Comparison of ENCODE assay signal across 35 cellular contexts in genomic region chr22:27310966-27311665, GRCh38.
DNase-seq lines count a peak whose midpoint lies in the region; FAIRE-seq and TF ChIP-seq lines count a peak whose summit lies in the region.
"Had no signal": no experiment of that assay in that cellular context is flagged by ENCODE, and none has a peak within 500 bp of the region (broad histone marks: within the 10 kb centered on the region; RNA-seq: fewer than 3 reads in every experiment).

No MANE protein-coding gene starts in this region.

- H3K4me3 ChIP-seq in HUES64 (ENCODE audit: low read length), result peak overlapping the region; percentile 33; the same call in 1 of the 2 replicates
- no peak overlapping the region for H3K4me3 ChIP-seq in endodermal cell (ENCODE audit: low read length)
- no peak overlapping the region for H3K4me3 ChIP-seq in mesendoderm (ENCODE audit: low read length)
- H3K4me3 ChIP-seq in small intestine (ENCODE audit: low read depth in 1 of 2, low read length in 2 of 2), result no peak overlapping the region
- H3K4me3 ChIP-seq in MM.1S (ENCODE audit: low read length), result no peak overlapping the region
- H3K4me3 ChIP-seq: adrenal gland, pancreas, Peyer's patch, upper lobe of right lung had no signal

- H4K20me1 ChIP-seq in MM.1S (ENCODE audit: insufficient read depth, low read length), result no peaks in the 10 kb centered on the region

- H2BK5ac ChIP-seq in mesendoderm (ENCODE audit: low read length), result no peak overlapping the region

- peak overlapping the region; percentile 3; the same call in 1 of the 2 replicates for H3K27ac ChIP-seq in HUES64 (ENCODE audit: low read depth, low read length)
- H3K27ac ChIP-seq in endodermal cell (ENCODE audit: low read depth, low read length), result peak overlapping the region; percentile 81
- no peak overlapping the region for H3K27ac ChIP-seq in mesendoderm (ENCODE audit: low read depth, low read length)
- H3K27ac ChIP-seq in small intestine (ENCODE audit: low read depth in 1 of 2, low read length in 1 of 2), result no peak overlapping the region
- H3K27ac ChIP-seq in MM.1S (ENCODE audit: low read length), result no peak overlapping the region
- H3K27ac ChIP-seq: C4-2B, pancreas, Peyer's patch, upper lobe of right lung, VCaP had no signal

- H3K23ac ChIP-seq in mesendoderm (ENCODE audit: low read length), result no peak overlapping the region

- H3K9me3 ChIP-seq in HUES64 (ENCODE audit: insufficient read depth, low read depth, low read length) (no peaks in the 10 kb centered on the region), endodermal cell (ENCODE audit: control insufficient read depth, low read length) (no peaks in the 10 kb centered on the region), small intestine (ENCODE audit: control insufficient read depth, low read depth) (no peaks in the 10 kb centered on the region), MM.1S (replicated peaks; ENCODE audit: insufficient read depth, low read length) (no peaks in the 10 kb centered on the region)
- H3K9me3 ChIP-seq: adrenal gland, pancreas, Peyer's patch, upper lobe of right lung had no signal

- H3K4me2 ChIP-seq in mesendoderm (ENCODE audit: low read length) (peak overlapping the region; percentile 46), MM.1S (ENCODE audit: low read depth, low read length) (no peak overlapping the region)

- H4K8ac ChIP-seq in mesendoderm (ENCODE audit: low read depth, low read length), result no peak overlapping the region

- TF ChIP-seq CTCF in endodermal cell (conservative IDR thresholded peaks at IDR 0.05), result no peak
- no peak for TF ChIP-seq CTCF in MM.1S (IDR thresholded peaks at IDR 0.05; ENCODE audit: low read length)

- H3K9ac ChIP-seq in HUES64 (ENCODE audit: low read depth, low read length), result no peak overlapping the region
- no peak overlapping the region for H3K9ac ChIP-seq in endodermal cell (ENCODE audit: extremely low read depth, low read length, poor library complexity, severe bottlenecking)
- no peak overlapping the region for H3K9ac ChIP-seq in mesendoderm (ENCODE audit: low read length)
- no peak overlapping the region for H3K9ac ChIP-seq in MM.1S (ENCODE audit: low read length)

- H3K79me1 ChIP-seq in mesendoderm (ENCODE audit: low read length), result no peaks in the 10 kb centered on the region

- H3K27me3 ChIP-seq in HUES64 (ENCODE audit: insufficient read depth, low read length), result 0 out of 2 replicates have a peak, but pooled peaks cover 4% of the 10 kb centered on the region
- peaks cover 15% of the 10 kb centered on the region for H3K27me3 ChIP-seq in endodermal cell (ENCODE audit: control insufficient read depth, insufficient read depth, low read length, poor library complexity, severe bottlenecking)
- H3K27me3 ChIP-seq in mesendoderm (ENCODE audit: insufficient read depth, low read length, poor library complexity), result no peaks in the 10 kb centered on the region
- no peaks in the 10 kb centered on the region for H3K27me3 ChIP-seq in small intestine (ENCODE audit: control insufficient read depth in 2 of 2, insufficient read depth in 2 of 2, low read length in 2 of 2)
- H3K27me3 ChIP-seq in MM.1S (replicated peaks; ENCODE audit: insufficient read depth, low read length), result peaks cover 42% of the 10 kb centered on the region
- H3K27me3 ChIP-seq: adrenal gland, brain microvascular endothelial cell, pancreas, Peyer's patch had no signal

- H3K4me3 Mint-ChIP-seq in endodermal cell (no peak overlapping the region), immature natural killer cell (no peak overlapping the region)
- H3K4me3 Mint-ChIP-seq: activated T-cell treated with anti-CD3 and anti-CD28 coated beads, Interleukin-2, amount 50 U/mL, for 4 hours; HFFc6; IgD-negative memory B cell; naive thymus-derived CD4-positive, alpha-beta T cell had no signal

- no peak overlapping the region for H3K4ac ChIP-seq in mesendoderm (ENCODE audit: low read depth, low read length)

- no peaks in the 10 kb centered on the region for H3K9me2 ChIP-seq in MM.1S (replicated peaks; ENCODE audit: insufficient read depth, low read length)

- H2AFZ ChIP-seq in MM.1S (ENCODE audit: low read length), result no peak overlapping the region

- peaks cover 23% of the 10 kb centered on the region for H3K4me1 ChIP-seq in HUES64 (ENCODE audit: insufficient read depth, low read length)
- H3K4me1 ChIP-seq in endodermal cell (ENCODE audit: control insufficient read depth, insufficient read depth, low read length), result peaks cover 4% of the 10 kb centered on the region
- peaks cover 9% of the 10 kb centered on the region for H3K4me1 ChIP-seq in mesendoderm (ENCODE audit: control insufficient read depth, low read depth, low read length)
- H3K4me1 ChIP-seq in small intestine (ENCODE audit: control insufficient read depth in 2 of 2, insufficient read depth in 1 of 2, low read depth in 1 of 2, low read length in 1 of 2), result peaks cover 7 to 11% of the 10 kb centered on the region in 2 donors
- H3K4me1 ChIP-seq in MM.1S (ENCODE audit: low read length), result no peaks in the 10 kb centered on the region
- H3K4me1 ChIP-seq: adrenal gland, upper lobe of right lung had no signal

- H3K9me3 Mint-ChIP-seq in endodermal cell (no peaks in the 10 kb centered on the region), immature natural killer cell (no peaks in the 10 kb centered on the region)
- H3K9me3 Mint-ChIP-seq: HFFc6 had no signal

- H2AK5ac ChIP-seq in mesendoderm (ENCODE audit: low read length), result no peak overlapping the region

- 29% methylated on average over 30 of the region's 30 CpGs for WGBS in HUES64
- WGBS in endodermal cell (ENCODE audit: insufficient coverage in 1 of 2, insufficient read length in 1 of 2), 2 experiments, result 41 to 47% methylated on average over 22 to 30 of the region's 30 CpGs
- WGBS in mesendoderm (ENCODE audit: extremely low coverage, insufficient coverage, low lambda C conversion rate), result no CpG with 5 or more reads among the region's 30 CpGs
- 80 to 83% (median 80%) methylated on average over 29 to 30 of the region's 30 CpGs for WGBS in small intestine, 3 donors

- H3K36me3 ChIP-seq in HUES64 (ENCODE audit: insufficient read depth, low read length) (no peaks in the 10 kb centered on the region), endodermal cell (ENCODE audit: control insufficient read depth, insufficient read depth, low read length) (no peaks in the 10 kb centered on the region), mesendoderm (ENCODE audit: control insufficient read depth, insufficient read depth, low read length) (no peaks in the 10 kb centered on the region), small intestine (ENCODE audit: control insufficient read depth in 2 of 2, insufficient read depth in 2 of 2, low read length in 2 of 2) (no peaks in the 10 kb centered on the region), MM.1S (replicated peaks; ENCODE audit: insufficient read depth, low read length) (no peaks in the 10 kb centered on the region)
- H3K36me3 ChIP-seq: adrenal gland, brain microvascular endothelial cell, pancreas, Peyer's patch, upper lobe of right lung had no signal

- H3K27me3 Mint-ChIP-seq in endodermal cell (ENCODE audit: insufficient read depth), result peaks cover 16% of the 10 kb centered on the region
- H3K27me3 Mint-ChIP-seq in immature natural killer cell (ENCODE audit: low read depth in 3 of 3), result peaks cover 0 to 3% (median 2%) of the 10 kb centered on the region in 3 donors
- H3K27me3 Mint-ChIP-seq: IgD-negative memory B cell had no signal

- H2BK120ac ChIP-seq in mesendoderm (ENCODE audit: low read depth, low read length), result no peak overlapping the region

- no peaks in the 10 kb centered on the region for H3K79me2 ChIP-seq in mesendoderm (ENCODE audit: control insufficient read depth, insufficient read depth, low read length)
- no peaks in the 10 kb centered on the region for H3K79me2 ChIP-seq in MM.1S (ENCODE audit: low read length)

- no peak overlapping the region for H3K56ac ChIP-seq in mesendoderm (ENCODE audit: low read length)

- no peaks in the 10 kb centered on the region for H3K4me1 Mint-ChIP-seq in endodermal cell
- H3K4me1 Mint-ChIP-seq in immature natural killer cell, result peaks cover 2 to 5% of the 10 kb centered on the region in 2 donors
- H3K4me1 Mint-ChIP-seq: IgD-negative memory B cell had no signal

- H3K18ac ChIP-seq in mesendoderm (ENCODE audit: low read length), result no peak overlapping the region

- no peaks in the 10 kb centered on the region for H3F3A ChIP-seq in MM.1S (ENCODE audit: insufficient read depth, low read length)

- H3K27ac Mint-ChIP-seq in endodermal cell (no peak overlapping the region), immature natural killer cell (no peak overlapping the region)
- H3K27ac Mint-ChIP-seq: HFFc6; IgD-negative memory B cell; naive thymus-derived CD4-positive, alpha-beta T cell had no signal

- DNase-seq in endodermal cell (peak; percentile 88), mesendoderm (peak; percentile 64), urothelium cell line (ENCODE audit: low spot score) (no peak), small intestine (no peak), immature natural killer cell (no peak), MM.1S (no peak)
- DNase-seq: activated CD4-positive, alpha-beta T cell treated with anti-CD3 and anti-CD28 coated beads for 48 hours; activated naive CD4-positive, alpha-beta T cell; activated T-cell treated with anti-CD3 and anti-CD28 coated beads, Interleukin-2, amount 50 U/mL, for 4 hours; adrenal gland; DMS79 treated with DMSO at 0.1 percent for 48 hours; effector CD4-positive, alpha-beta T cell; erythroblast; HFFc6; islet precursor cell; left ventricle myocardium superior; midbrain; naive thymus-derived CD4-positive, alpha-beta T cell; NCI-H1092; NCI-H187 treated with DMSO at 0.1 percent for 48 hours; NCI-H226; pancreas; Peyer's patch; SIG-M5; stimulated activated CD4-positive, alpha-beta T cell treated with anti-CD3 and anti-CD28 coated beads, Interleukin-2, amount 100 ng/mL, for 48 hours; substantia nigra; SW 1271; T-helper 9 cell; upper lobe of right lung had no signal

- no peak overlapping the region for H4K5ac ChIP-seq in mesendoderm (ENCODE audit: low read length)

- no peaks in the 10 kb centered on the region for H3K36me3 Mint-ChIP-seq in endodermal cell (ENCODE audit: low read depth)
- H3K36me3 Mint-ChIP-seq in immature natural killer cell, result no peaks in the 10 kb centered on the region

- FAIRE-seq in urothelium cell line (lab: Jason Lieb, UNC), result peak; percentile 95
- no peak for FAIRE-seq in small intestine (lab: Jason Lieb, UNC)
- FAIRE-seq: GM18507, pancreas had no signal

- no peak overlapping the region for H2BK15ac ChIP-seq in mesendoderm (replicated peaks; ENCODE audit: low read depth)

Comparison
In these comparisons a context has a peak if more than half of its experiments do, and no peak if none do; other contexts are left out.
1. H3K27ac ChIP-seq: peak in HUES64 (single experiment) and endodermal cell (single experiment); none in mesendoderm (single experiment), small intestine (0 of 2) and MM.1S (single experiment).
2. DNase-seq: peak in endodermal cell (single experiment) and mesendoderm (single experiment); none in urothelium cell line (single experiment), small intestine (single experiment), immature natural killer cell (0 of 3) and MM.1S (single experiment).